Comparison of ENCODE assay signal across 8 cellular contexts in the genomic region with DNA sequence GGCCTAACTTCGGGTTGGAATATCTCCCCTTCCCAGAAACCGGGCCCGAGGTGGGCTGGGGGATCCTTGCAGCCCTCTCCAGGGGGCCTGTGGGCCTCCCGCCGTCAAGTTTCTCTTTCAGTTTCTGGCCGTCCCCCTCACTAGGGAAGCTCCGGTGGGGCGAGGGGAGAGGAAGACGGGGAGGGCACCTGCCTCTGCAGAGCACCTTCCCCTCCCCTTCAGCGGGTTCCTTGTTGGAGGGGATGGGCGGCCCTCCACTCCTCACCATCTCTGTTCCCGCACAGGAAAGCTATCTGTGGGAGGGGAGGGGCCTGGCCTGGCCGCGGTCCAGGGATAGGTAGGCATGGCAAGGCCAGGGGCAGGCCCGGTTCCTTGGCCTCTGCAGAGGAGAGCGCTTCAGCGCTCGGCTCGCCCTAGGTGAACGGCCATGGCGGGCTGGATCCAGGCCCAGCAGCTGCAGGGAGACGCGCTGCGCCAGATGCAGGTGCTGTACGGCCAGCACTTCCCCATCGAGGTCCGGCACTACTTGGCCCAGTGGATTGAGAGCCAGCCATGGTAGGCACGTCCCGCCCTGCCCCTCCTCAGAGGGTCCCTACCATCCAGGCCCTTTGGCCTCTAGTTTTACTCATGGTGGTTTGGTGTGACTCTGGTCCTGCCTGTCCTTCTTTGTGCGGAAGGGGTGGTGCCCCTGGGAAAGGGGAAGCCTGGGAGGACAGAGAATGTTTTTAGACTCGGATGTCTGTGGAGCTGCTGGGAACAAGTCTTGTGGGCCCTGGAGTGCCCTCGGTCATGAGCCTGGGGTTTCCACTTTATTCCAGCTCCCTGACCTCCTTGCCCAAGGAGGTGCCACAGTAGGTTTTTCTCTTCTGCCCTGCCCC.
A peak's percentile ranks its signal among the peaks of the same experiment; 100 is the strongest.
DNase-seq lines count a peak whose midpoint lies in the region; ATAC-seq and TF ChIP-seq lines count a peak whose summit lies in the region.

No MANE protein-coding gene starts in this region.

- H3K4me1 ChIP-seq in HAP-1, result peaks cover 2% of the 10 kb centered on the region; the same call in 1 of the 2 replicates

- no peaks in the 10 kb centered on the region for H3K36me3 ChIP-seq in HAP-1 (replicated peaks)

- H3K27me3 ChIP-seq in HAP-1 (ENCODE audit: low read depth), result peaks cover 8% of the 10 kb centered on the region

- DNase-seq in GM10266 (ENCODE audit: extremely low spot score) (peak; percentile 71), NCI-H1105 (lab: John Stamatoyannopoulos, UW) (peak; percentile 28), activated gamma-delta T cell treated with Interleukin-2 at 50 U/mL for 16 hours (peak; percentile 48), HAP-1 (ENCODE audit: low spot score in 2 of 2) (no peak)
- DNase-seq in stimulated activated CD4-positive, alpha-beta T cell treated with anti-CD3 and anti-CD28 coated beads, Interleukin-1b, Interleukin-23, amount 100 ng/mL, for 4 hours (ENCODE audit: low read depth in 2 of 2), result peak; percentile 60 to 65

- no peak for TF ChIP-seq CTCF in GM10266 (IDR thresholded peaks at IDR 0.05; ENCODE audit: control insufficient read depth, insufficient read depth, low read depth, missing control alignments)

- in situ Hi-C loops in HAP-1 (cut with MboI; ENCODE audit: low sequenced_read_pairs), result no loop called here

- H3K4me3 ChIP-seq in iPS-18c (ENCODE audit: insufficient read depth, low read depth, low read length), result peak overlapping the region; percentile 20; the same call in 1 of the 2 replicates
- no peak overlapping the region for H3K4me3 ChIP-seq in HAP-1

- H3K9me3 ChIP-seq in iPS-18c (ENCODE audit: control insufficient read depth, insufficient read depth, low read length), result no peaks in the 10 kb centered on the region
- H3K9me3 ChIP-seq in HAP-1, result no peaks in the 10 kb centered on the region

- ATAC-seq in HG02884 (IDR thresholded peaks at IDR 0.05; ENCODE audit: unreplicated experiment) (no peak), GM18520 (IDR thresholded peaks at IDR 0.05; ENCODE audit: unreplicated experiment) (no peak)

Comparison
In these comparisons a context has a peak if more than half of its experiments do, and no peak if none do; other contexts are left out.
1. DNase-seq: peak in GM10266 (single experiment), NCI-H1105 (single experiment), activated gamma-delta T cell treated with Interleukin-2 at 50 U/mL for 16 hours (single experiment) and stimulated activated CD4-positive, alpha-beta T cell treated with anti-CD3 and anti-CD28 coated beads, Interleukin-1b, Interleukin-23, amount 100 ng/mL, for 4 hours (2 of 2); none in HAP-1 (0 of 2).